Comparison of ENCODE assay signal across 1 cellular context in genomic region chr16:29844575-29845331, GRCh38.
A peak's percentile ranks its signal among the peaks of the same experiment; 100 is the strongest.
TF ChIP-seq lines count a peak whose summit lies in the region.

No MANE protein-coding gene starts in this region.

TF ChIP-seq in K562, 482 proteins besides CTCF, POLR2A, EP300 and RAD21:
- TF ChIP-seq CEBPB (tag; IDR thresholded peaks at IDR 0.05) (peak; percentile 80), RFX1 (IDR thresholded peaks at IDR 0.05) (no peak), PHF21A (IDR thresholded peaks at IDR 0.05; ENCODE audit: borderline replicate concordance, low read depth) (no peak), ASH1L (IDR thresholded peaks at IDR 0.05; ENCODE audit: borderline replicate concordance, low read depth, partially characterized antibody) (no peak), NCOA6 (IDR thresholded peaks at IDR 0.05) (no peak), NFE2L1 (tag; IDR thresholded peaks at IDR 0.05; ENCODE audit: borderline replicate concordance, low read depth) (no peak), CHD4 (IDR thresholded peaks at IDR 0.05; ENCODE audit: insufficient read depth, insufficient replicate concordance, low read depth, low read length, poor library complexity, severe bottlenecking) (no peak), GABPA (tag; conservative IDR thresholded peaks at IDR 0.05; ENCODE audit: low read depth) (no peak), ATF4 (CRISPR knock-in tag; IDR thresholded peaks at IDR 0.05) (no peak), CBFA2T3 (IDR thresholded peaks at IDR 0.05) (peak; percentile 55), POLR2B (IDR thresholded peaks at IDR 0.05; ENCODE audit: low read depth, partially characterized antibody) (no peak), L3MBTL2 (IDR thresholded peaks at IDR 0.05) (no peak), COPS2 (conservative IDR thresholded peaks at IDR 0.05) (no peak), ZNF121 (CRISPR knock-in tag; conservative IDR thresholded peaks at IDR 0.05) (no peak), CBFA2T2 (conservative IDR thresholded peaks at IDR 0.05) (peak; percentile 29; the same call in 1 of the 2 replicates), ZNF384 (IDR thresholded peaks at IDR 0.05; ENCODE audit: low read depth, low read length) (peak; percentile 73), CEBPG (CRISPR knock-in tag; IDR thresholded peaks at IDR 0.05) (no peak), CEBPG (tag; conservative IDR thresholded peaks at IDR 0.05 in 1 of 2, IDR thresholded peaks at IDR 0.05 in 1 of 2) (peak in 1 of 2 experiments; percentile 57; a peak in 1 of 4 replicates), SRSF1 (IDR thresholded peaks at IDR 0.05; ENCODE audit: low read depth, low read length) (no peak), U2AF2 (optimal IDR thresholded peaks at IDR 0.05; ENCODE audit: low read depth, low read length) (no peak), RBM25 (IDR thresholded peaks at IDR 0.05; ENCODE audit: low read depth, low read length, severe bottlenecking) (no peak), ZNF583 (CRISPR knock-in tag; IDR thresholded peaks at IDR 0.05) (no peak), NFXL1 (CRISPR knock-in tag; IDR thresholded peaks at IDR 0.05) (no peak), ZNF12 (CRISPR knock-in tag; IDR thresholded peaks at IDR 0.05) (no peak), CUX1 (CRISPR knock-in tag; IDR thresholded peaks at IDR 0.05) (no peak), NCOR1 (IDR thresholded peaks at IDR 0.05) (no peak), USF1 (CRISPR knock-in tag; IDR thresholded peaks at IDR 0.05) (no peak)
- TF ChIP-seq, protein P1, sequence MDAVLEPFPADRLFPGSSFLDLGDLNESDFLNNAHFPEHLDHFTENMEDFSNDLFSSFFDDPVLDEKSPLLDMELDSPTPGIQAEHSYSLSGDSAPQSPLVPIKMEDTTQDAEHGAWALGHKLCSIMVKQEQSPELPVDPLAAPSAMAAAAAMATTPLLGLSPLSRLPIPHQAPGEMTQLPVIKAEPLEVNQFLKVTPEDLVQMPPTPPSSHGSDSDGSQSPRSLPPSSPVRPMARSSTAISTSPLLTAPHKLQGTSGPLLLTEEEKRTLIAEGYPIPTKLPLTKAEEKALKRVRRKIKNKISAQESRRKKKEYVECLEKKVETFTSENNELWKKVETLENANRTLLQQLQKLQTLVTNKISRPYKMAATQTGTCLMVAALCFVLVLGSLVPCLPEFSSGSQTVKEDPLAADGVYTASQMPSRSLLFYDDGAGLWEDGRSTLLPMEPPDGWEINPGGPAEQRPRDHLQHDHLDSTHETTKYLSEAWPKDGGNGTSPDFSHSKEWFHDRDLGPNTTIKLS (IDR thresholded peaks at IDR 0.05; ENCODE audit: borderline replicate concordance, low read depth): no peak
- TF ChIP-seq, protein P2, sequence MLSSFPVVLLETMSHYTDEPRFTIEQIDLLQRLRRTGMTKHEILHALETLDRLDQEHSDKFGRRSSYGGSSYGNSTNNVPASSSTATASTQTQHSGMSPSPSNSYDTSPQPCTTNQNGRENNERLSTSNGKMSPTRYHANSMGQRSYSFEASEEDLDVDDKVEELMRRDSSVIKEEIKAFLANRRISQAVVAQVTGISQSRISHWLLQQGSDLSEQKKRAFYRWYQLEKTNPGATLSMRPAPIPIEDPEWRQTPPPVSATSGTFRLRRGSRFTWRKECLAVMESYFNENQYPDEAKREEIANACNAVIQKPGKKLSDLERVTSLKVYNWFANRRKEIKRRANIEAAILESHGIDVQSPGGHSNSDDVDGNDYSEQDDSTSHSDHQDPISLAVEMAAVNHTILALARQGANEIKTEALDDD (IDR thresholded peaks at IDR 0.05): no peak
- TF ChIP-seq, protein P3, sequence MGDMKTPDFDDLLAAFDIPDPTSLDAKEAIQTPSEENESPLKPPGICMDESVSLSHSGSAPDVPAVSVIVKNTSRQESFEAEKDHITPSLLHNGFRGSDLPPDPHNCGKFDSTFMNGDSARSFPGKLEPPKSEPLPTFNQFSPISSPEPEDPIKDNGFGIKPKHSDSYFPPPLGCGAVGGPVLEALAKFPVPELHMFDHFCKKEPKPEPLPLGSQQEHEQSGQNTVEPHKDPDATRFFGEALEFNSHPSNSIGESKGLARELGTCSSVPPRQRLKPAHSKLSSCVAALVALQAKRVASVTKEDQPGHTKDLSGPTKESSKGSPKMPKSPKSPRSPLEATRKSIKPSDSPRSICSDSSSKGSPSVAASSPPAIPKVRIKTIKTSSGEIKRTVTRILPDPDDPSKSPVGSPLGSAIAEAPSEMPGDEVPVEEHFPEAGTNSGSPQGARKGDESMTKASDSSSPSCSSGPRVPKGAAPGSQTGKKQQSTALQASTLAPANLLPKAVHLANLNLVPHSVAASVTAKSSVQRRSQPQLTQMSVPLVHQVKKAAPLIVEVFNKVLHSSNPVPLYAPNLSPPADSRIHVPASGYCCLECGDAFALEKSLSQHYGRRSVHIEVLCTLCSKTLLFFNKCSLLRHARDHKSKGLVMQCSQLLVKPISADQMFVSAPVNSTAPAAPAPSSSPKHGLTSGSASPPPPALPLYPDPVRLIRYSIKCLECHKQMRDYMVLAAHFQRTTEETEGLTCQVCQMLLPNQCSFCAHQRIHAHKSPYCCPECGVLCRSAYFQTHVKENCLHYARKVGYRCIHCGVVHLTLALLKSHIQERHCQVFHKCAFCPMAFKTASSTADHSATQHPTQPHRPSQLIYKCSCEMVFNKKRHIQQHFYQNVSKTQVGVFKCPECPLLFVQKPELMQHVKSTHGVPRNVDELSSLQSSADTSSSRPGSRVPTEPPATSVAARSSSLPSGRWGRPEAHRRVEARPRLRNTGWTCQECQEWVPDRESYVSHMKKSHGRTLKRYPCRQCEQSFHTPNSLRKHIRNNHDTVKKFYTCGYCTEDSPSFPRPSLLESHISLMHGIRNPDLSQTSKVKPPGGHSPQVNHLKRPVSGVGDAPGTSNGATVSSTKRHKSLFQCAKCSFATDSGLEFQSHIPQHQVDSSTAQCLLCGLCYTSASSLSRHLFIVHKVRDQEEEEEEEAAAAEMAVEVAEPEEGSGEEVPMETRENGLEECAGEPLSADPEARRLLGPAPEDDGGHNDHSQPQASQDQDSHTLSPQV (IDR thresholded peaks at IDR 0.05): no peak
- TF ChIP-seq, protein P4, sequence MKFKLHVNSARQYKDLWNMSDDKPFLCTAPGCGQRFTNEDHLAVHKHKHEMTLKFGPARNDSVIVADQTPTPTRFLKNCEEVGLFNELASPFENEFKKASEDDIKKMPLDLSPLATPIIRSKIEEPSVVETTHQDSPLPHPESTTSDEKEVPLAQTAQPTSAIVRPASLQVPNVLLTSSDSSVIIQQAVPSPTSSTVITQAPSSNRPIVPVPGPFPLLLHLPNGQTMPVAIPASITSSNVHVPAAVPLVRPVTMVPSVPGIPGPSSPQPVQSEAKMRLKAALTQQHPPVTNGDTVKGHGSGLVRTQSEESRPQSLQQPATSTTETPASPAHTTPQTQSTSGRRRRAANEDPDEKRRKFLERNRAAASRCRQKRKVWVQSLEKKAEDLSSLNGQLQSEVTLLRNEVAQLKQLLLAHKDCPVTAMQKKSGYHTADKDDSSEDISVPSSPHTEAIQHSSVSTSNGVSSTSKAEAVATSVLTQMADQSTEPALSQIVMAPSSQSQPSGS (CRISPR knock-in tag; IDR thresholded peaks at IDR 0.05): no peak
- TF ChIP-seq, protein P5, sequence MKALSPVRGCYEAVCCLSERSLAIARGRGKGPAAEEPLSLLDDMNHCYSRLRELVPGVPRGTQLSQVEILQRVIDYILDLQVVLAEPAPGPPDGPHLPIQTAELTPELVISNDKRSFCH (CRISPR knock-in tag; IDR thresholded peaks at IDR 0.05): no peak
- TF ChIP-seq, protein P5 (tag; IDR thresholded peaks at IDR 0.05): no peak
